ENCODE assay signal across 23 cellular contexts in genomic region chr14:58061581-58061980, GRCh38.
DNase-seq lines count a peak whose midpoint lies in the region; ATAC-seq and TF ChIP-seq lines count a peak whose summit lies in the region.
"Had no signal": no experiment of that assay in that cellular context is flagged by ENCODE, and none has a peak within 500 bp of the region (broad histone marks: within the 10 kb centered on the region; RNA-seq: fewer than 3 reads in every experiment).

No MANE protein-coding gene starts in this region.

- H3K4me1 Mint-ChIP-seq in neural crest cell: no peaks in the 10 kb centered on the region
- H3K4me1 Mint-ChIP-seq: CD14-positive monocyte; CD4-positive, alpha-beta memory T cell; CD4-positive, CD25-positive, alpha-beta regulatory T cell; CD8-positive, alpha-beta memory T cell had no signal

- TF ChIP-seq CTCF in neural crest cell (conservative IDR thresholded peaks at IDR 0.05) (no peak), GM13977 (IDR thresholded peaks at IDR 0.05; ENCODE audit: extremely low read depth, insufficient read depth, missing control alignments) (no peak)

- in situ Hi-C loops in GM13977 (cut with MboI; ENCODE audit: low pct_unique_long_range_greater_than_20kb, low sequenced_read_pairs, unreplicated experiment): no loop called here

- no peaks in the 10 kb centered on the region for H3K27me3 Mint-ChIP-seq in neural crest cell (ENCODE audit: low read depth)

- peaks cover 3% of the 10 kb centered on the region for H3K36me3 Mint-ChIP-seq in neural crest cell (ENCODE audit: low read depth)
- H3K36me3 Mint-ChIP-seq: CD14-positive monocyte; CD4-positive, alpha-beta memory T cell; CD4-positive, CD25-positive, alpha-beta regulatory T cell; CD8-positive, alpha-beta memory T cell had no signal

- peak overlapping the region; percentile 50 for H3K27ac ChIP-seq in caudate nucleus (ENCODE audit: low read depth, low read length)
- H3K27ac ChIP-seq: BLaER1 had no signal

- no peak overlapping the region for H3K4me3 Mint-ChIP-seq in neural crest cell
- H3K4me3 Mint-ChIP-seq: CD14-positive monocyte; CD4-positive, alpha-beta memory T cell; CD4-positive, CD25-positive, alpha-beta regulatory T cell; CD8-positive, alpha-beta memory T cell had no signal

- peak overlapping the region; percentile 5 for H3K27ac Mint-ChIP-seq in neural crest cell (ENCODE audit: unreplicated experiment)
- H3K27ac Mint-ChIP-seq: CD14-positive monocyte; CD4-positive, alpha-beta memory T cell; CD4-positive, CD25-positive, alpha-beta regulatory T cell; CD8-positive, alpha-beta memory T cell had no signal

- H3K9me3 Mint-ChIP-seq in neural crest cell: no peaks in the 10 kb centered on the region
- H3K9me3 Mint-ChIP-seq: CD8-positive, alpha-beta memory T cell had no signal

- DNase-seq in caudate nucleus (lab: John Stamatoyannopoulos, UW) (peak in 32 of 61 donors; percentile 5 to 82 (median 40)), neural crest cell (ENCODE audit: low read depth, low spot score) (no peak), middle frontal gyrus (ENCODE audit: extremely low spot score, low spot score) (no peak), GM13977 (ENCODE audit: low spot score) (no peak)
- DNase-seq: 8988T; ACHN; BE2C; C1 segment of cervical spinal cord; CD4-positive, alpha-beta memory T cell; CD4-positive, CD25-positive, alpha-beta regulatory T cell; CD8-positive, alpha-beta memory T cell; COR-L47; DMS 273 treated with DMSO at 0.1 percent for 48 hours; DMS153; DMS53; DMS79; DND-41; EL; GDM1 had no signal

- no peak for ATAC-seq in GM19395 (IDR thresholded peaks at IDR 0.05; ENCODE audit: unreplicated experiment)
- ATAC-seq: GM12878 had no signal

Comparison
In these comparisons a context has a peak if more than half of its experiments do, and no peak if none do; other contexts are left out.
1. DNase-seq: peak in caudate nucleus (32 of 61); none in neural crest cell (single experiment), middle frontal gyrus (single experiment) and GM13977 (single experiment).